Comparison of ENCODE assay signal across 7 cellular contexts in genomic region chr3:10406414-10406813, GRCh38.
"Had no signal": no experiment of that assay in that cellular context is flagged by ENCODE, and none has a peak within 500 bp of the region (broad histone marks: within the 10 kb centered on the region; RNA-seq: fewer than 3 reads in every experiment).

No MANE protein-coding gene starts in this region.

- H3K27ac Mint-ChIP-seq: GM23338 had no signal

- H3K4me1 Mint-ChIP-seq: GM23338 had no signal

- ATAC-seq: GM23338 had no signal

- H3K4me3 ChIP-seq: GM23338 had no signal

- FAIRE-seq: H1, H54 had no signal

- H3K9me3 Mint-ChIP-seq: GM23338, H9 had no signal

- DNase-seq: H9, HCEC 1CT, IMR-90, KBM-7 had no signal

- H3K4me3 Mint-ChIP-seq: GM23338, H9 had no signal
